8 cellular contexts compared by ENCODE assay signal in genomic region chr1:224502459-224503160, GRCh38.
DNase-seq lines count a peak whose midpoint lies in the region; FAIRE-seq lines count a peak whose summit lies in the region.

No MANE protein-coding gene starts in this region.

- peak; percentile 100 for DNase-seq in DMS153 treated with DMSO at 0.1 percent for 48 hours (lab: John Stamatoyannopoulos, UW; ENCODE audit: unreplicated experiment)
- DNase-seq in NCI-H146 treated with DMSO at 0.1 percent for 48 hours (lab: John Stamatoyannopoulos, UW; ENCODE audit: unreplicated experiment): peak; percentile 93
- DNase-seq in caudate nucleus (lab: John Stamatoyannopoulos, UW): peak in 1 of 61 donors; percentile 3
- DNase-seq in RCC 7860 (ENCODE audit: low spot score): no peak
- DNase-seq in NAMALWA (ENCODE audit: low spot score): no peak
- DNase-seq in globus pallidus (ENCODE audit: low spot score): no peak
- DNase-seq in Kasumi-1 (lab: John Stamatoyannopoulos, UW): no peak

- H3K36me3 ChIP-seq in mucosa of rectum (ENCODE audit: control insufficient read depth in 2 of 2, insufficient read depth in 2 of 2, low read length in 2 of 2): no peaks in the 10 kb centered on the region

- no peak for FAIRE-seq in RCC 7860 (lab: Jason Lieb, UNC)

- H3K4me3 ChIP-seq in mucosa of rectum (ENCODE audit: low read length in 2 of 2): peak overlapping the region; percentile 8 to 9

- H3K27ac ChIP-seq in caudate nucleus (ENCODE audit: low read depth, low read length): peak overlapping the region; percentile 36
- peak overlapping the region; percentile 85 to 88 for H3K27ac ChIP-seq in mucosa of rectum (ENCODE audit: low read depth in 2 of 2, low read length in 2 of 2)

- H3K4me1 ChIP-seq in mucosa of rectum (ENCODE audit: control insufficient read depth in 2 of 2, insufficient read depth in 2 of 2, low read length in 2 of 2): peaks cover 42 to 61% of the 10 kb centered on the region in 2 donors

- no peaks in the 10 kb centered on the region for H3K9me3 ChIP-seq in mucosa of rectum (ENCODE audit: control insufficient read depth in 2 of 2, low read length in 2 of 2)

- peak overlapping the region; percentile 9 to 61 for H3K9ac ChIP-seq in mucosa of rectum (ENCODE audit: low read depth in 1 of 2, low read length in 2 of 2)

- H3K27me3 ChIP-seq in mucosa of rectum (ENCODE audit: control insufficient read depth in 2 of 2, insufficient read depth in 2 of 2, low read length in 2 of 2): no peaks in the 10 kb centered on the region

Comparison
In these comparisons a context has a peak if more than half of its experiments do, and no peak if none do; other contexts are left out.
1. DNase-seq: peak in DMS153 treated with DMSO at 0.1 percent for 48 hours (single experiment) and NCI-H146 treated with DMSO at 0.1 percent for 48 hours (single experiment); none in RCC 7860 (single experiment), NAMALWA (single experiment), globus pallidus (single experiment) and Kasumi-1 (0 of 2).